8 cellular contexts compared by ENCODE assay signal in genomic region chr16:8868272-8869211, GRCh38. TPM values are rescaled to one million over a fixed set of nuclear protein-coding genes. Genes with fewer than 3 reads are reported as not detected.
DNase-seq lines count a peak whose midpoint lies in the region; TF ChIP-seq lines count a peak whose summit lies in the region.

CARHSP1 (minus strand) TSS chr16:8869006; CDS start chr16:8859328, 9,678 bp downstream.

- H3K27me3 Mint-ChIP-seq in neural crest cell (ENCODE audit: low read depth), result peaks cover 12% of the 10 kb centered on the region

- DNase-seq in ELF-1 (ENCODE audit: low read depth, low spot score) (peak; percentile 89), H7 (peak; percentile 100), M059J (ENCODE audit: low read depth) (peak; percentile 90), fibroblast of the conjunctiva (ENCODE audit: low read depth) (peak; percentile 75), neural crest cell (ENCODE audit: low read depth, low spot score) (peak; percentile 81), stromal cell of bone marrow (ENCODE audit: low read depth) (peak; percentile 81)
- peak; percentile 90 for DNase-seq in activated effector memory CD4-positive, alpha-beta T cell treated with anti-CD3 and anti-CD28 coated beads, Interleukin-2, amount 50 U/mL, for 16 hours

- TF ChIP-seq POLR2A in Raji (IDR thresholded peaks at IDR 0.05; ENCODE audit: insufficient read depth, low read depth, low read length), result peak; percentile 73

- H3K36me3 ChIP-seq in H7 (replicated peaks; ENCODE audit: control insufficient read depth, insufficient read depth, low read length), result peaks cover 1% of the 10 kb centered on the region

- H3K4me1 Mint-ChIP-seq in neural crest cell, result peaks cover 56% of the 10 kb centered on the region

- H3K27ac Mint-ChIP-seq in neural crest cell (ENCODE audit: unreplicated experiment), result peak within 1 kb of the TSS; percentile 96

- H3K9me3 Mint-ChIP-seq in neural crest cell, result no peaks in the 10 kb centered on the region

- no peak for TF ChIP-seq CTCF in neural crest cell (conservative IDR thresholded peaks at IDR 0.05)

- no peaks in the 10 kb centered on the region for H3K27me3 ChIP-seq in H7 (ENCODE audit: control insufficient read depth, insufficient read depth, low read length)

- no peaks in the 10 kb centered on the region for H3K36me3 Mint-ChIP-seq in neural crest cell (ENCODE audit: low read depth)

- peak within 1 kb of the TSS; percentile 98 for H3K4me3 Mint-ChIP-seq in neural crest cell

- H3K4me3 ChIP-seq in H7 (ENCODE audit: insufficient read depth, low read depth, low read length), result peak within 1 kb of the TSS; percentile 83

RNA-seq across cellular contexts. Expression of gene CARHSP1, which starts in this region (rescaled TPM):
- total RNA-seq in H7 (2014; rRNA removed; shearing (Covaris generic)), result 324 and 345 TPM in 2 replicates
- 199 and 229 TPM in 2 replicates for total RNA-seq in M059J (2014; rRNA removed; shearing (Covaris generic))
- total RNA-seq in neural crest cell, result 147 and 152 TPM in 2 replicates

Comparison
In these comparisons a context has a peak if more than half of its experiments do, and no peak if none do; other contexts are left out.
1. Peak in every context shown above with its lines: DNase-seq and H3K4me3 ChIP-seq.